In the genomic region with DNA sequence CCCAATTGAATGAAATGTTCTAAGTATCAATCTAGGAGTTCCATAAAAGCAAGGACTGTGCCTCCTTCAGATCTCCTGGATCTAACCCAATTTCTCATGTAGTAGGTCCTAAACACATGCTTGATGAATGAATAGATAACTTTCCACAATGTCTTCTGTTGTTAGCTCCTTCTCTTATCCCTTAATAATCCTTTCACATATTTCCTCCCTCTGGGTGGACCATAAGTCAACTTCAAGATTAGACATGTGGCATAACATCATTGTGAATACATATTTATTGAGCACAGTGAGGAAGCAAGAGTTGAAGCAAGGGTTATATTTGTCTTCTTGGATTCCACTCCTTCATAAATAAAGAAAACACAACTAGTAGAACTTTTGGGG, we compare ENCODE assay signal across 8 cellular contexts.
"Had no signal": no experiment of that assay in that cellular context is flagged by ENCODE, and none has a peak within 500 bp of the region (broad histone marks: within the 10 kb centered on the region; RNA-seq: fewer than 3 reads in every experiment).

No MANE protein-coding gene starts in this region.

- H3K4me2 ChIP-seq: GM23338 had no signal

- H3K4me1 Mint-ChIP-seq: GM23338, H9, IgD-negative memory B cell had no signal

- H3K27ac Mint-ChIP-seq: GM23338, H9, IgD-negative memory B cell had no signal

- H3K27me3 Mint-ChIP-seq: IgD-negative memory B cell had no signal

- H3K9me3 Mint-ChIP-seq: GM23338, H9 had no signal

- FAIRE-seq: H1, H54, HTR-8/SVneo had no signal

- H3K4me3 ChIP-seq: GM23338 had no signal

- H3K36me3 Mint-ChIP-seq: IgD-negative memory B cell had no signal

- H2AFZ ChIP-seq: GM23338 had no signal

- DNase-seq: H9, HCEC 1CT, KBM-7 had no signal

- ATAC-seq: GM23338 had no signal

- H3K4me3 Mint-ChIP-seq: GM23338, H9, IgD-negative memory B cell had no signal
